12 cellular contexts compared by ENCODE assay signal in the genomic region with DNA sequence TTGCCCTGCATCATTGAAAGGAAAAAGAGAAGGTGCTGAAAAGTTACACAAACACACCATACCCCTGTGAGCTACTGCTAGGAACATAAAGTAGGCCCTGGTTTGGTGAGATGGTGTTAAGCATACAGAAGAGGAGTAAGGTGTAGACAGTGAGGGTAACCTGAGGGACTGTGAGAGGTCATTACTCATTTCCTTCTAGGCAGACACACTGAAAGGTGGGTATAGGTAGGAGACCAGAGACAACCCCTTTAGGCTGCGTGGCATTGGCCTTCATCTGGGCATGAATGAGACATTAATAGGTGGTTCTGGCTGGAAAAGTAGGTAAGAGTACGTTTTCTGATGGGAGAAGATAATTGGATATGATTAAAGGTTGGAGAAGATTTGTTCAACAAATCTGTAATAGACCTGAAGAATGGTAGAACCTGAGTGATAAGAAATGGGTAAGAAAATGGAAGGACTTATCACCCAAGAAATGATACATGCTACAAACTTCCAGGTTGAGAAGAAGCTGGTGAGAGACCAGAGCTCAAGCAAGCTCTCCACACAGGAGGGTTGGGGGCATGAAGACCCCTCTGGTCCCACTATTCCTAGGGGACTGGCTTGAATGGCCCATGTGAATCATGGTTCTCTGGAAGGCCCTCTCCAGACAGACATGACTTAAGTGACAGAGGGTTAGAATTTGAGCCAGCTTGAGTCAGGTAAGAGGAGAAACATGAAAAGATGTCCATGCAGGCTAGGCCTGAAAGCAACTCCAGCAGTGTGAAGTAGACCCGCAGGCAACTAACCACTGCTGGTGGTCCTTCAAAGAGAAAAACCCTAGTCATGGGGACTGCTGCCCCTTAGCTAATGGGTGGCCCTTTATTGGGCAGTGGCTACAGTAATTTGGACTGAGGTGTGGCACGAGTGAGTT. TPM values are rescaled to one million over a fixed set of nuclear protein-coding genes. Genes with fewer than 3 reads are reported as not detected.
A peak's percentile ranks its signal among the peaks of the same experiment; 100 is the strongest.
DNase-seq lines count a peak whose midpoint lies in the region; ATAC-seq and TF ChIP-seq lines count a peak whose summit lies in the region.
"Had no signal": no experiment of that assay in that cellular context is flagged by ENCODE, and none has a peak within 500 bp of the region (broad histone marks: within the 10 kb centered on the region; RNA-seq: fewer than 3 reads in every experiment).

No MANE protein-coding gene starts in this region.

- H3K9me3 Mint-ChIP-seq in activated CD4-positive, alpha-beta T cell treated with anti-CD3 and anti-CD28 coated beads, Interleukin-2, amount 10 ng/mL, durations not matched to agents 24 days and 14 days, result no peaks in the 10 kb centered on the region
- H3K9me3 Mint-ChIP-seq in IgD-negative memory B cell, result no peaks in the 10 kb centered on the region
- no peaks in the 10 kb centered on the region for H3K9me3 Mint-ChIP-seq in activated naive CD8-positive, alpha-beta T cell treated with anti-CD3 and anti-CD28 coated beads, Interleukin-2, amount 50 U/mL, for 24 hours

- TF ChIP-seq CTCF in dorsolateral prefrontal cortex (IDR thresholded peaks at IDR 0.05 in 54 of 56, conservative IDR thresholded peaks at IDR 0.05 in 2 of 56; ENCODE audit: low read depth in 1 of 56, partially characterized antibody in 56 of 56), result no peak

- H3K27ac Mint-ChIP-seq in activated CD4-positive, alpha-beta T cell treated with anti-CD3 and anti-CD28 coated beads, Interleukin-2, amount 10 ng/mL, durations not matched to agents 24 days and 14 days, result peak overlapping the region; percentile 64
- peak overlapping the region in 2 of 3 donors; percentile 4 to 8 for H3K27ac Mint-ChIP-seq in IgD-negative memory B cell
- H3K27ac Mint-ChIP-seq in activated naive CD8-positive, alpha-beta T cell treated with anti-CD3 and anti-CD28 coated beads, Interleukin-2, amount 50 U/mL, for 24 hours, result peak overlapping the region; percentile 45

- no peak overlapping the region for H2BK120ac ChIP-seq in trophoblast cell (ENCODE audit: insufficient read depth, low read length, poor library complexity)

- peaks cover 6% of the 10 kb centered on the region for H3K79me2 ChIP-seq in trophoblast cell (ENCODE audit: control insufficient read depth, insufficient read depth, low read length, poor library complexity)

- no peak overlapping the region for H4K8ac ChIP-seq in trophoblast cell (ENCODE audit: low read depth, low read length)

- DNase-seq in activated CD4-positive, alpha-beta T cell treated with anti-CD3 and anti-CD28 coated beads, Interleukin-2, amount 10 ng/mL, durations not matched to agents 24 days and 14 days, result no peak
- no peak for DNase-seq in activated CD4-positive, alpha-beta T cell treated with anti-CD3 and anti-CD28 coated beads for 4 hours
- DNase-seq in activated naive CD8-positive, alpha-beta T cell treated with anti-CD3 and anti-CD28 coated beads, Interleukin-2, amount 50 U/mL, for 24 hours, result no peak
- DNase-seq in trophoblast cell (no peak), dorsolateral prefrontal cortex (no peak)
- DNase-seq: colonic mucosa, NCI-H345, Peyer's patch, transverse colon had no signal

- no peak overlapping the region for H3K4me2 ChIP-seq in trophoblast cell (ENCODE audit: low read length)

- H3K36me3 Mint-ChIP-seq in activated CD4-positive, alpha-beta T cell treated with anti-CD3 and anti-CD28 coated beads, Interleukin-2, amount 10 ng/mL, durations not matched to agents 24 days and 14 days (ENCODE audit: low read depth), result peaks cover 48% of the 10 kb centered on the region
- H3K36me3 Mint-ChIP-seq in IgD-negative memory B cell, result peaks cover 2% of the 10 kb centered on the region
- peaks cover 47% of the 10 kb centered on the region for H3K36me3 Mint-ChIP-seq in activated naive CD8-positive, alpha-beta T cell treated with anti-CD3 and anti-CD28 coated beads, Interleukin-2, amount 50 U/mL, for 24 hours (ENCODE audit: low read depth)

- H4K12ac ChIP-seq in trophoblast cell (ENCODE audit: low read depth, low read length), result no peak overlapping the region

- intact Hi-C loops in activated CD4-positive, alpha-beta T cell treated with anti-CD3 and anti-CD28 coated beads, Interleukin-2, amount 10 ng/mL, durations not matched to agents 24 days and 14 days (cut with micrococcal nuclease), result loop anchor here (5.0 kb wide), 1 partner anchor 990 kb away; no protein-coding TSS in a partner anchor
- intact Hi-C loops in dorsolateral prefrontal cortex (cut with DNase I), result loop anchor here (2.0 to 10.0 kb wide), 5 partner anchors 21 to 1347 kb away; a partner anchor contains a TSS

- no peak for ATAC-seq in activated naive CD8-positive, alpha-beta T cell treated with anti-CD3 and anti-CD28 coated beads, Interleukin-2, amount 50 U/mL, for 24 hours
- ATAC-seq in GM18505 (IDR thresholded peaks at IDR 0.05; ENCODE audit: unreplicated experiment), result no peak
- ATAC-seq in GM18907 (IDR thresholded peaks at IDR 0.05; ENCODE audit: unreplicated experiment), result no peak

- no peak overlapping the region for H2AFZ ChIP-seq in trophoblast cell (ENCODE audit: insufficient read depth, low read length, poor library complexity)

- no peak overlapping the region for H3K18ac ChIP-seq in trophoblast cell (ENCODE audit: low read length)

- TF ChIP-seq POLR2A in GM18505 (IDR thresholded peaks at IDR 0.05; ENCODE audit: borderline replicate concordance, extremely low read depth, insufficient read depth, insufficient read length), result no peak

- no peak overlapping the region for H3K23ac ChIP-seq in trophoblast cell (ENCODE audit: low read length)

- H2BK12ac ChIP-seq in trophoblast cell (ENCODE audit: low read length), result no peak overlapping the region

- H3K36me3 ChIP-seq in trophoblast cell (ENCODE audit: control insufficient read depth in 1 of 2, insufficient read depth in 2 of 2, low read length in 2 of 2), result peaks cover 13 to 32% of the 10 kb centered on the region in 2 experiments

- H3K14ac ChIP-seq in trophoblast cell (ENCODE audit: low read length), result no peak overlapping the region

- H3K9ac ChIP-seq in trophoblast cell (ENCODE audit: low read length), result no peak overlapping the region

- no peaks in the 10 kb centered on the region for H3K9me3 ChIP-seq in trophoblast cell (ENCODE audit: insufficient read depth, low read depth, low read length)
- H3K9me3 ChIP-seq: colonic mucosa, Peyer's patch, transverse colon had no signal

- peak overlapping the region; percentile 28 for H3K4ac ChIP-seq in trophoblast cell (ENCODE audit: low read depth, low read length)

- no peak overlapping the region for H3K4me3 ChIP-seq in trophoblast cell (ENCODE audit: low read depth, low read length)
- H3K4me3 ChIP-seq in dorsolateral prefrontal cortex, result no peak overlapping the region
- H3K4me3 ChIP-seq: colonic mucosa, Peyer's patch, transverse colon had no signal

- no peak overlapping the region for H2BK5ac ChIP-seq in trophoblast cell (ENCODE audit: low read depth, low read length, poor library complexity)

- H3K27ac ChIP-seq in trophoblast cell (ENCODE audit: low read depth, low read length) (no peak overlapping the region), dorsolateral prefrontal cortex (no peak overlapping the region)
- H3K27ac ChIP-seq: colonic mucosa had no signal

- H2AK5ac ChIP-seq in trophoblast cell (ENCODE audit: low read length), result no peak overlapping the region

- H3K79me1 ChIP-seq in trophoblast cell (ENCODE audit: low read length), result peaks cover 16% of the 10 kb centered on the region

- peaks cover 30% of the 10 kb centered on the region for H3K4me1 Mint-ChIP-seq in activated CD4-positive, alpha-beta T cell treated with anti-CD3 and anti-CD28 coated beads, Interleukin-2, amount 10 ng/mL, durations not matched to agents 24 days and 14 days
- peaks cover 8 to 18% (median 16%) of the 10 kb centered on the region in 3 donors for H3K4me1 Mint-ChIP-seq in IgD-negative memory B cell
- peaks cover 41% of the 10 kb centered on the region for H3K4me1 Mint-ChIP-seq in activated naive CD8-positive, alpha-beta T cell treated with anti-CD3 and anti-CD28 coated beads, Interleukin-2, amount 50 U/mL, for 24 hours

- no peaks in the 10 kb centered on the region for H3K27me3 ChIP-seq in trophoblast cell (ENCODE audit: insufficient read depth, low read length)
- H3K27me3 ChIP-seq in dorsolateral prefrontal cortex, result no peaks in the 10 kb centered on the region
- H3K27me3 ChIP-seq: colonic mucosa, Peyer's patch, transverse colon had no signal

- no peak overlapping the region for H3K4me3 Mint-ChIP-seq in activated CD4-positive, alpha-beta T cell treated with anti-CD3 and anti-CD28 coated beads, Interleukin-2, amount 10 ng/mL, durations not matched to agents 24 days and 14 days
- H3K4me3 Mint-ChIP-seq in IgD-negative memory B cell, result peak overlapping the region in 3 of 4 donors; percentile 10 to 86 (median 76)
- H3K4me3 Mint-ChIP-seq in activated naive CD8-positive, alpha-beta T cell treated with anti-CD3 and anti-CD28 coated beads, Interleukin-2, amount 50 U/mL, for 24 hours, result no peak overlapping the region

- no peaks in the 10 kb centered on the region for H3K27me3 Mint-ChIP-seq in activated CD4-positive, alpha-beta T cell treated with anti-CD3 and anti-CD28 coated beads, Interleukin-2, amount 10 ng/mL, durations not matched to agents 24 days and 14 days
- H3K27me3 Mint-ChIP-seq in IgD-negative memory B cell, result no peaks in the 10 kb centered on the region
- no peaks in the 10 kb centered on the region for H3K27me3 Mint-ChIP-seq in activated naive CD8-positive, alpha-beta T cell treated with anti-CD3 and anti-CD28 coated beads, Interleukin-2, amount 50 U/mL, for 24 hours

- H4K91ac ChIP-seq in trophoblast cell (ENCODE audit: low read depth, low read length), result no peak overlapping the region

- 100% methylated on average over 1 of the region's 4 CpGs for WGBS in trophoblast cell (ENCODE audit: extremely low coverage, insufficient coverage, insufficient read length)

- H3K4me1 ChIP-seq in trophoblast cell (ENCODE audit: control insufficient read depth in 1 of 2, insufficient read depth in 2 of 2, low read length in 2 of 2), result peaks cover 12 to 23% of the 10 kb centered on the region in 2 experiments
- H3K4me1 ChIP-seq: colonic mucosa had no signal

RNA-seq across cellular contexts. Expression of a gene that starts 3.8 kb away (rescaled TPM):
- 37.1 and 38.1 TPM in 2 replicates for total RNA-seq in activated CD4-positive, alpha-beta T cell treated with anti-CD3 and anti-CD28 coated beads, Interleukin-2, amount 10 ng/mL, durations not matched to agents 24 days and 14 days
- 8.5 TPM for polyA plus RNA-seq in IgD-negative memory B cell
- 13.7 and 13.9 TPM in 2 replicates for polyA plus RNA-seq in trophoblast cell (2013)
- total RNA-seq in dorsolateral prefrontal cortex, result 10 to 100 TPM in 65 of 120 experiments, 1 to 10 TPM in 55; 3.0 to 19.0 (median 10.2) TPM

RNA-seq across cellular contexts. Expression of a gene that starts 21.3 kb away (rescaled TPM):
- total RNA-seq in activated CD4-positive, alpha-beta T cell treated with anti-CD3 and anti-CD28 coated beads, Interleukin-2, amount 10 ng/mL, durations not matched to agents 24 days and 14 days, result 245 and 249 TPM in 2 replicates
- polyA plus RNA-seq in IgD-negative memory B cell, result 134 TPM
- 201 and 203 TPM in 2 replicates for polyA plus RNA-seq in trophoblast cell (2013)
- 100 to 1,000 TPM; 100 to 208 (median 160) TPM for total RNA-seq in dorsolateral prefrontal cortex

Comparison
In these comparisons a context has a peak if more than half of its experiments do, and no peak if none do; other contexts are left out.
1. H3K27ac Mint-ChIP-seq: peak in every context shown above with its lines; median percentile 64 in activated CD4-positive, alpha-beta T cell treated with anti-CD3 and anti-CD28 coated beads, Interleukin-2, amount 10 ng/mL, durations not matched to agents 24 days and 14 days; 45 in activated naive CD8-positive, alpha-beta T cell treated with anti-CD3 and anti-CD28 coated beads, Interleukin-2, amount 50 U/mL, for 24 hours; 6 in IgD-negative memory B cell.
2. H3K4me3 Mint-ChIP-seq: peak in IgD-negative memory B cell (3 of 4); none in activated CD4-positive, alpha-beta T cell treated with anti-CD3 and anti-CD28 coated beads, Interleukin-2, amount 10 ng/mL, durations not matched to agents 24 days and 14 days (single experiment) and activated naive CD8-positive, alpha-beta T cell treated with anti-CD3 and anti-CD28 coated beads, Interleukin-2, amount 50 U/mL, for 24 hours (single experiment).